In the genomic region with DNA sequence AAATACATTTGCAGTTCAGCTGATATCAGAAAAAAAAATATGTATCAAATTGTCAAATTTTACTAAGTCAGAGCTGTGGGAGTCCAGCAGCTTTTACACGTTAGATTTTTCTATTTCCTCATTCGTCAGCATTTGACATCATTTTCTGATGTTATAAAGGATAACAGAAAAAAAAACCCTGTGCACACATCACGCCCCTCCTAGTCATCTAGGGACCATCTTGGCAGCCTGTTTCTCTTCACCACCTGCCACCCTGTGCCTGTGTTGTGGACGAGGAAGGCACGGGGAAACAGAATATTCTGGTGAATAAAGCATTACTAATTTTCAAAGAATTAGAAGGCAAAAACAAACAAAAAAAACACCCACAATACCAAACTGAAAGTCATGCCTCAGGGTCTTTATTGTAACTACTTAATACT, we compare ENCODE assay signal across 10 cellular contexts. TPM values are rescaled to one million over a fixed set of nuclear protein-coding genes. Genes with fewer than 3 reads are reported as not detected.
DNase-seq lines count a peak whose midpoint lies in the region; ATAC-seq and TF ChIP-seq lines count a peak whose summit lies in the region.
"Had no signal": no experiment of that assay in that cellular context is flagged by ENCODE, and none has a peak within 500 bp of the region (broad histone marks: within the 10 kb centered on the region; RNA-seq: fewer than 3 reads in every experiment).

No MANE protein-coding gene starts in this region.

- no TSS peak for BruUV-seq in MCF 10A (replicated peaks; lab: Mats Ljungman, UMichigan)

- peaks cover 8% of the 10 kb centered on the region for H3K36me3 Mint-ChIP-seq in MCF 10A (ENCODE audit: insufficient read depth, unreplicated experiment)

- no peaks in the 10 kb centered on the region for H3K27me3 ChIP-seq in breast epithelium
- no peaks in the 10 kb centered on the region for H3K27me3 ChIP-seq in SJSA1 (replicated peaks)
- no peaks in the 10 kb centered on the region for H3K27me3 ChIP-seq in subcutaneous abdominal adipose tissue (ENCODE audit: control insufficient read depth in 5 of 5, insufficient read depth in 4 of 5, low read length in 5 of 5)
- H3K27me3 ChIP-seq: tibial nerve had no signal

- H3K4me1 ChIP-seq in breast epithelium = no peaks in the 10 kb centered on the region
- H3K4me1 ChIP-seq in SJSA1 (replicated peaks) = peaks cover 44% of the 10 kb centered on the region
- peaks cover 3 to 46% (median 33%) of the 10 kb centered on the region in 5 donors for H3K4me1 ChIP-seq in subcutaneous abdominal adipose tissue (ENCODE audit: control insufficient read depth in 5 of 5, insufficient read depth in 5 of 5, low read length in 5 of 5)

- TF ChIP-seq CTCF in MCF 10A (IDR thresholded peaks at IDR 0.05; ENCODE audit: unreplicated experiment) = no peak
- TF ChIP-seq CTCF in breast epithelium (IDR thresholded peaks at IDR 0.05) = no peak

- peaks cover 27% of the 10 kb centered on the region for H3K4me1 Mint-ChIP-seq in MCF 10A (ENCODE audit: insufficient read depth, unreplicated experiment)

- no peaks in the 10 kb centered on the region for H3K9me3 Mint-ChIP-seq in MCF 10A (ENCODE audit: unreplicated experiment)

- POLR2A ChIA-PET in MCF 10A (lab: Yijun Ruan, JAX) = interaction anchor here (1.0 to 3.4 kb wide), 8 partner anchors 9 to 236 kb away, joined by 3 to 19 read pairs (median 4); a partner anchor contains a TSS

- H3K4me3 Mint-ChIP-seq in MCF 10A (ENCODE audit: unreplicated experiment) = no peak overlapping the region

- H3K4me3 ChIP-seq in breast epithelium = no peak overlapping the region
- no peak overlapping the region for H3K4me3 ChIP-seq in SJSA1
- no peak overlapping the region for H3K4me3 ChIP-seq in subcutaneous abdominal adipose tissue (ENCODE audit: low read depth in 1 of 5, low read length in 5 of 5)
- H3K4me3 ChIP-seq: tibial nerve had no signal

- no peak overlapping the region for H3K27ac ChIP-seq in breast epithelium
- peak overlapping the region; percentile 53 for H3K27ac ChIP-seq in SJSA1
- peak overlapping the region; percentile 77 for H3K27ac ChIP-seq in subcutaneous abdominal adipose tissue (ENCODE audit: low read depth, low read length)

- no peaks in the 10 kb centered on the region for H3K36me3 ChIP-seq in breast epithelium
- no peaks in the 10 kb centered on the region for H3K36me3 ChIP-seq in SJSA1
- H3K36me3 ChIP-seq in subcutaneous abdominal adipose tissue (ENCODE audit: control insufficient read depth in 5 of 5, insufficient read depth in 5 of 5, low read length in 5 of 5) = no peaks in the 10 kb centered on the region
- H3K36me3 ChIP-seq: tibial nerve had no signal

- H3K9ac ChIP-seq in subcutaneous abdominal adipose tissue (ENCODE audit: low read length in 5 of 5) = peak overlapping the region in 1 of 5 donors; percentile 58

- no peaks in the 10 kb centered on the region for H3K27me3 Mint-ChIP-seq in MCF 10A (ENCODE audit: insufficient read depth, unreplicated experiment)

- CTCF ChIA-PET in MCF 10A (lab: Yijun Ruan, JAX) = interaction anchor here (0.7 kb wide), 1 partner anchor 33 kb away, joined by 3 read pairs; no protein-coding TSS in a partner anchor

- intact Hi-C loops in MCF 10A (cut with micrococcal nuclease) (no loop called here), breast epithelium (cut with DNase I; ENCODE audit: low total_unique reads) (no loop called here)

- ATAC-seq in GM21825 (IDR thresholded peaks at IDR 0.05; ENCODE audit: unreplicated experiment) (no peak), GM18873 (IDR thresholded peaks at IDR 0.05; ENCODE audit: low FRiP score, unreplicated experiment) (no peak)

- peak overlapping the region; percentile 50 for H3K27ac Mint-ChIP-seq in MCF 10A (ENCODE audit: low read depth, unreplicated experiment)

- no peak for TF ChIP-seq POLR2A in breast epithelium (IDR thresholded peaks at IDR 0.05)
- peak; percentile 61 for TF ChIP-seq POLR2A in erythroblast (IDR thresholded peaks at IDR 0.05; ENCODE audit: low read length)

- DNase-seq in MCF 10A (ENCODE audit: unreplicated experiment) = no peak
- DNase-seq in breast epithelium (ENCODE audit: low spot score in 2 of 2) = no peak
- DNase-seq in SJSA1 (ENCODE audit: low read depth in 1 of 2, low spot score in 2 of 2) = no peak
- peak; percentile 89 to 95 for DNase-seq in erythroblast (lab: John Stamatoyannopoulos, UW)
- no peak for DNase-seq in iPS-NIHi11 (ENCODE audit: low spot score)
- DNase-seq: NCI-H1436 treated with DMSO at 0.1 percent for 48 hours had no signal

- no peaks in the 10 kb centered on the region for H3K9me3 ChIP-seq in breast epithelium
- H3K9me3 ChIP-seq in SJSA1 (replicated peaks) = no peaks in the 10 kb centered on the region
- H3K9me3 ChIP-seq in subcutaneous abdominal adipose tissue (ENCODE audit: control insufficient read depth in 5 of 5, low read length in 5 of 5) = no peaks in the 10 kb centered on the region
- H3K9me3 ChIP-seq: tibial nerve had no signal

RNA-seq across cellular contexts. Expression of a gene that starts 12.4 kb away (rescaled TPM):
- total RNA-seq in MCF 10A (2022) (17.1 and 19.7 TPM in 2 replicates), breast epithelium (10 to 100 TPM; 16.8 to 33.8 (median 22.1) TPM)
- total RNA-seq in SJSA1 (2014; rRNA removed; shearing (Covaris generic)) = 15.5 and 22.0 TPM in 2 replicates

Comparison
In these comparisons a context has a peak if more than half of its experiments do, and no peak if none do; other contexts are left out.
1. DNase-seq: peak in erythroblast (2 of 2); none in MCF 10A (single experiment), breast epithelium (0 of 2), SJSA1 (0 of 2) and iPS-NIHi11 (single experiment).
2. H3K27ac ChIP-seq: peak in SJSA1 (single experiment) and subcutaneous abdominal adipose tissue (single experiment); none in breast epithelium (0 of 2).